ENCODE assay signal across 8 cellular contexts in genomic region chr9:129146441-129146933, GRCh38. TPM values are rescaled to one million over a fixed set of nuclear protein-coding genes. Genes with fewer than 3 reads are reported as not detected.
DNase-seq lines count a peak whose midpoint lies in the region; FAIRE-seq and TF ChIP-seq lines count a peak whose summit lies in the region.
"Had no signal": no experiment of that assay in that cellular context is flagged by ENCODE, and none has a peak within 500 bp of the region (broad histone marks: within the 10 kb centered on the region; RNA-seq: fewer than 3 reads in every experiment).

No MANE protein-coding gene starts in this region.

- in situ Hi-C loops in transverse colon (cut with MboI; ENCODE audit: low pct_ligation_motif_present in 1 of 4, low pct_unique_long_range_greater_than_20kb in 1 of 4, low sequenced_read_pairs in 3 of 4): loop anchor here in 2 of 4 donors (25.0 kb wide), 1 partner anchor 641 kb away; no protein-coding TSS in a partner anchor

- H3K9me3 ChIP-seq in fibroblast of lung (ENCODE audit: control insufficient read depth, insufficient read depth, low read depth, low read length) (no peaks in the 10 kb centered on the region), muscle layer of duodenum (ENCODE audit: control insufficient read depth in 1 of 2, low read length in 2 of 2) (no peaks in the 10 kb centered on the region), transverse colon (no peaks in the 10 kb centered on the region)
- H3K9me3 ChIP-seq: mucosa of descending colon had no signal

- H2AFZ ChIP-seq in fibroblast of lung (ENCODE audit: low read length): no peak overlapping the region

- DNase-seq in RCC 7860 (ENCODE audit: low spot score): peak; percentile 27
- peak; percentile 38 to 64 for DNase-seq in fibroblast of lung (ENCODE audit: low read depth in 2 of 2)
- no peak for DNase-seq in transverse colon
- no peak for DNase-seq in stimulated activated CD4-positive, alpha-beta T cell treated with anti-CD3 and anti-CD28 coated beads, Interleukin-15, amount 100 ng/mL, for 24 hours
- DNase-seq in germinal center (ENCODE audit: low spot score): no peak
- DNase-seq in NCI-H146 (lab: John Stamatoyannopoulos, UW): no peak

- H4K20me1 ChIP-seq in fibroblast of lung (ENCODE audit: control insufficient read depth, extremely low read depth, insufficient read depth, low read length): no peaks in the 10 kb centered on the region

- H3K4me3 ChIP-seq in fibroblast of lung (replicated peaks in 1 of 4; ENCODE audit: control extremely low read depth in 1 of 4, insufficient read depth in 1 of 4, low read depth in 3 of 4, low read length in 4 of 4): peak overlapping the region in 1 of 4 experiments; percentile 6
- no peak overlapping the region for H3K4me3 ChIP-seq in muscle layer of duodenum (ENCODE audit: low read depth in 1 of 2, low read length in 2 of 2)
- no peak overlapping the region for H3K4me3 ChIP-seq in transverse colon
- H3K4me3 ChIP-seq: mucosa of descending colon had no signal

- no peak for FAIRE-seq in RCC 7860 (lab: Jason Lieb, UNC)

- peaks cover 43% of the 10 kb centered on the region for H3K4me1 ChIP-seq in fibroblast of lung (ENCODE audit: control insufficient read depth, extremely low read depth, insufficient read depth, low read length)
- H3K4me1 ChIP-seq in muscle layer of duodenum (ENCODE audit: control insufficient read depth in 1 of 2, insufficient read depth in 2 of 2, low read length in 2 of 2): peaks cover 33 to 54% of the 10 kb centered on the region in 2 donors
- H3K4me1 ChIP-seq in transverse colon: peaks cover 35 to 64% (median 51%) of the 10 kb centered on the region in 4 donors

- peaks cover 18% of the 10 kb centered on the region for H3K79me2 ChIP-seq in fibroblast of lung (ENCODE audit: control insufficient read depth, insufficient read depth, low read length)

- no peak for TF ChIP-seq POLR2A in transverse colon (IDR thresholded peaks at IDR 0.05)

- no peak for TF ChIP-seq EP300 in transverse colon (IDR thresholded peaks at IDR 0.05; ENCODE audit: low read depth)

- intact Hi-C loops in transverse colon (cut with DNase I; ENCODE audit: low total_unique reads): no loop called here

- H3K27me3 ChIP-seq in fibroblast of lung (ENCODE audit: control insufficient read depth, insufficient read depth, low read length): no peaks in the 10 kb centered on the region
- H3K27me3 ChIP-seq in muscle layer of duodenum (ENCODE audit: low read depth, low read length): no peaks in the 10 kb centered on the region
- no peaks in the 10 kb centered on the region for H3K27me3 ChIP-seq in transverse colon

- 6 to 69% methylated on average over 2 to 7 of the region's 8 CpGs for WGBS in transverse colon (ENCODE audit: low coverage in 1 of 2), 2 donors

- H3K27ac ChIP-seq in fibroblast of lung (ENCODE audit: insufficient read depth, low read length): peak overlapping the region; percentile 91
- H3K27ac ChIP-seq in muscle layer of duodenum (ENCODE audit: low read length): peak overlapping the region; percentile 76
- peak overlapping the region; percentile 81 to 100 (median 91) for H3K27ac ChIP-seq in transverse colon

- H3K36me3 ChIP-seq in fibroblast of lung (ENCODE audit: control insufficient read depth, insufficient read depth, low read length): peaks cover 17% of the 10 kb centered on the region
- H3K36me3 ChIP-seq in muscle layer of duodenum (ENCODE audit: control insufficient read depth in 1 of 2, insufficient read depth in 2 of 2, low read length in 2 of 2): peaks cover 12 to 16% of the 10 kb centered on the region in 2 donors
- H3K36me3 ChIP-seq in transverse colon: peaks cover 0 to 3% (median 0%) of the 10 kb centered on the region in 4 donors

- no peak for TF ChIP-seq CTCF in fibroblast of lung (conservative IDR thresholded peaks at IDR 0.05 in 1 of 2, IDR thresholded peaks at IDR 0.05 in 1 of 2; ENCODE audit: low read depth in 1 of 2, low read length in 2 of 2)
- TF ChIP-seq CTCF in transverse colon (IDR thresholded peaks at IDR 0.05): no peak

- peak overlapping the region; percentile 57 for H3K9ac ChIP-seq in fibroblast of lung (ENCODE audit: insufficient read depth, low read length)

- H3K4me2 ChIP-seq in fibroblast of lung (ENCODE audit: extremely low read depth, insufficient read depth, low read length): peak overlapping the region; percentile 34

RNA-seq across cellular contexts. Expression of gene IER5L, which starts 31.6 kb away (rescaled TPM):
- total RNA-seq in fibroblast of lung: 71.5 and 97.3 TPM in 2 replicates
- polyA plus RNA-seq in fibroblast of lung: 4.1 and 9.2 TPM in 2 replicates
- 13.6 and 19.5 TPM in 2 replicates for polyA plus RNA-seq in fibroblast of lung (2012)
- 4.1 and 7.5 TPM in 2 replicates for polyA minus RNA-seq in fibroblast of lung (ENCODE audit: low replicate concordance)
- total RNA-seq in transverse colon: 1 to 10 TPM; 1.8 to 6.5 (median 5.2) TPM

RNA-seq across cellular contexts. Expression of gene PTPA, which starts 35.3 kb away (rescaled TPM):
- total RNA-seq in fibroblast of lung (159 and 203 TPM in 2 replicates), transverse colon (100 to 1,000 TPM in 1 of 4 donors, 10 to 100 TPM in 3; 37.4 to 241 (median 66.5) TPM)
- 189 and 190 TPM in 2 replicates for polyA plus RNA-seq in fibroblast of lung
- 186 and 250 TPM in 2 replicates for polyA plus RNA-seq in fibroblast of lung (2012)
- 246 and 273 TPM in 2 replicates for polyA minus RNA-seq in fibroblast of lung (ENCODE audit: low replicate concordance)

RNA-seq across cellular contexts. Expression of gene CRAT, which starts 35.9 kb away (rescaled TPM):
- total RNA-seq in fibroblast of lung (33.6 and 45.1 TPM in 2 replicates), transverse colon (100 to 1,000 TPM; 124 to 161 (median 136) TPM)
- 34.0 and 37.4 TPM in 2 replicates for polyA plus RNA-seq in fibroblast of lung
- polyA plus RNA-seq in fibroblast of lung (2012): 52.6 and 59.0 TPM in 2 replicates
- polyA minus RNA-seq in fibroblast of lung (ENCODE audit: low replicate concordance): 109 and 121 TPM in 2 replicates

Comparison
In these comparisons a context has a peak if more than half of its experiments do, and no peak if none do; other contexts are left out.
1. DNase-seq: peak in RCC 7860 (single experiment) and fibroblast of lung (2 of 2); none in transverse colon (single experiment), stimulated activated CD4-positive, alpha-beta T cell treated with anti-CD3 and anti-CD28 coated beads, Interleukin-15, amount 100 ng/mL, for 24 hours (single experiment), germinal center (single experiment) and NCI-H146 (single experiment).
2. Peak in every context shown above with its lines, with median percentiles within 50 percentile points of each other: H3K27ac ChIP-seq.